ENCODE assay signal across 18 cellular contexts in genomic region chr3:74273091-74273490, GRCh38.
A peak's percentile ranks its signal among the peaks of the same experiment; 100 is the strongest.
DNase-seq lines count a peak whose midpoint lies in the region; TF ChIP-seq lines count a peak whose summit lies in the region.
"Had no signal": no experiment of that assay in that cellular context is flagged by ENCODE, and none has a peak within 500 bp of the region (broad histone marks: within the 10 kb centered on the region; RNA-seq: fewer than 3 reads in every experiment).

No MANE protein-coding gene starts in this region.

- H3K4me3 Mint-ChIP-seq in nephron (peak overlapping the region in 2 of 3 experiments; percentile 32 to 61), endothelial cell (ENCODE audit: unreplicated experiment) (no peak overlapping the region)
- H3K4me3 Mint-ChIP-seq: CD4-positive, alpha-beta T cell had no signal

- H3K27me3 Mint-ChIP-seq in nephron (ENCODE audit: low read depth) (no peaks in the 10 kb centered on the region), endothelial cell (ENCODE audit: unreplicated experiment) (no peaks in the 10 kb centered on the region)
- H3K27me3 Mint-ChIP-seq: CD4-positive, alpha-beta T cell had no signal

- H3K4me1 Mint-ChIP-seq in nephron (peaks cover 21% of the 10 kb centered on the region), endothelial cell (ENCODE audit: unreplicated experiment) (no peaks in the 10 kb centered on the region)

- H3K4me3 ChIP-seq in AG10803 (ENCODE audit: low read length) (no peak overlapping the region), fibroblast of the aortic adventitia (ENCODE audit: low read depth, low read length) (no peak overlapping the region)

- H3K9me3 Mint-ChIP-seq in nephron (peaks cover 21% of the 10 kb centered on the region), endothelial cell (ENCODE audit: unreplicated experiment) (no peaks in the 10 kb centered on the region)

- H3K27ac Mint-ChIP-seq in nephron (peak overlapping the region; percentile 82 to 93 (median 84)), endothelial cell (ENCODE audit: unreplicated experiment) (no peak overlapping the region)
- H3K27ac Mint-ChIP-seq: CD4-positive, alpha-beta T cell had no signal

- no peaks in the 10 kb centered on the region for H3K36me3 Mint-ChIP-seq in nephron (ENCODE audit: low read depth)
- no peaks in the 10 kb centered on the region for H3K36me3 Mint-ChIP-seq in endothelial cell (ENCODE audit: low read depth, unreplicated experiment)

- DNase-seq in AG10803 (ENCODE audit: low read depth) (peak; percentile 64), NCI-H69 (lab: John Stamatoyannopoulos, UW) (peak; percentile 28), fibroblast of the aortic adventitia (ENCODE audit: low read depth) (peak; percentile 47), SKM-1 treated with dmso at 0.1 percent for 144 hours (lab: John Stamatoyannopoulos, UW; ENCODE audit: unreplicated experiment) (no peak), endothelial cell (ENCODE audit: low spot score) (no peak), HPDE6-E6E7 (ENCODE audit: extremely low spot score) (no peak)
- DNase-seq in activated CD4-positive, alpha-beta T cell treated with anti-CD3 and anti-CD28 coated beads, Interleukin-2, amount 50 U/mL, for 1 hour: no peak
- DNase-seq: AML-193; Calu3; CD4-positive, alpha-beta T cell; DMS79 treated with DMSO at 0.1 percent for 48 hours; GDM1; MM.1S; NCI-H1105 treated with DMSO at 0.1 percent for 48 hours; NCI-H187 treated with DMSO at 0.1 percent for 48 hours; NCI-H2171; SHP77 had no signal

- TF ChIP-seq CTCF in AG10803 (conservative IDR thresholded peaks at IDR 0.05; ENCODE audit: low read length) (no peak), fibroblast of the aortic adventitia (IDR thresholded peaks at IDR 0.05; ENCODE audit: insufficient read depth, low read length) (no peak), nephron (IDR thresholded peaks at IDR 0.05; ENCODE audit: unreplicated experiment in 3 of 3) (no peak), endothelial cell (IDR thresholded peaks at IDR 0.05; ENCODE audit: unreplicated experiment) (no peak)

Comparison
In these comparisons a context has a peak if more than half of its experiments do, and no peak if none do; other contexts are left out.
1. DNase-seq: peak in AG10803 (single experiment), NCI-H69 (single experiment) and fibroblast of the aortic adventitia (single experiment); none in SKM-1 treated with dmso at 0.1 percent for 144 hours (single experiment), endothelial cell (single experiment), activated CD4-positive, alpha-beta T cell treated with anti-CD3 and anti-CD28 coated beads, Interleukin-2, amount 50 U/mL, for 1 hour (single experiment) and HPDE6-E6E7 (single experiment).